In the genomic region with DNA sequence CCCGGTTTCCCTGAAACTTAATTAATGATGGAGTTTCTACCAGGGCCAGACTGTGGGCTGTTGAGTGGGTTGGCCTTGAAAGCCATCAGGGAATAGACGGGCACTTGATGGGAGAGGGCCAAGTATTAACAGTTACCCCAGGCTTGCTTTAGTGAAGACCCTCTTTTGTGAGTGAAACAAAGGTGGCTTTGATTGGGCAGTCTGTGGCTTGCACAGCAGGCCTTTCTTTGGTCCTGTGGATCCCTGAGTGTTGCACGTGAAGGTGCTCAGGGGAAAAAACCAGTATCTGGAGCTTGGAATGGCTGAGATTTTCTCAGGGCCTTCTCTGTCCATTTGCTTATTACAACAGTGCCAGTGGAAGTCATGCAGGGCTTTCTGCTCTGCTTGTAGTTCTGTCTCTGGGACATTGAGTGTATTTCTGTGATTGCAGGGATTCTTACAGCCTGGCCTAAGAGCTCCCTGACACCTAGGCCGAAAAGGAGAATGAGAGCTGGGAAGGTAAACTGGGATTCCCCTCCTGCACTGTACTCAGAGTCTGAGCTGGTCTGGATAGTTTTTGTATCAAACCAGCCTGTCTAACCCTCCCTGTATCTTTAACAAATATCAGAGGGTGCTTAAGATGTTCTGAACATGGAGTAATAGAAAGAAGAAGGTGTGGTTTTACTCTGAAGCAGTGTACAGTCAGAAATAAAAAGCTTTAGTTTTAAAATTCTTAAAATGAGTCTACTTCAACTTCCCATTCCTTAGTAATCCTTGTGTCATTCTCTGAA, we compare ENCODE assay signal across 18 cellular contexts.
"Had no signal": no experiment of that assay in that cellular context is flagged by ENCODE, and none has a peak within 500 bp of the region (broad histone marks: within the 10 kb centered on the region; RNA-seq: fewer than 3 reads in every experiment).

No MANE protein-coding gene starts in this region.

- H3K27ac ChIP-seq: foreskin keratinocyte, transverse colon, uterus had no signal

- DNase-seq: activated CD4-positive, alpha-beta memory T cell treated with anti-CD3 and anti-CD28 coated beads for 36 hours; activated effector memory CD4-positive, alpha-beta T cell treated with Interleukin-2 at 50 U/mL for 16 hours; activated naive CD4-positive, alpha-beta T cell treated with anti-CD3 and anti-CD28 coated beads, Interleukin-2, amount 10 ng/mL, durations not matched to agents 7 days and 5 days; activated T-cell treated with anti-CD3 and anti-CD28 coated beads, Interleukin-2, amount 50 U/mL, for 48 hours; cortex of kidney; foreskin keratinocyte; hypothalamus; left cardiac atrium; occipital lobe; stimulated activated CD4-positive, alpha-beta T cell treated with anti-CD3 and anti-CD28 coated beads, Interleukin-15, amount 100 ng/mL, for 24 hours; stomach; T-helper 1 cell; transverse colon; uterus had no signal

- H3K9me3 ChIP-seq: stomach, transverse colon, uterus had no signal

- ATAC-seq: foreskin keratinocyte; sciatic nerve; stimulated activated memory B cell treated with anti-CD40 and anti-IgM and Interleukin-4, amounts not matched to agents 10 μg/mL and 1 μg/mL and 100 μg/mL, for 72 hours; WTC11 had no signal

- H3K4me2 ChIP-seq: smooth muscle cell had no signal

- H3K27me3 ChIP-seq: foreskin keratinocyte, stomach, transverse colon, uterus had no signal

- H3K4me1 ChIP-seq: foreskin keratinocyte, uterus had no signal

- H3K4me3 ChIP-seq: smooth muscle cell, stomach, transverse colon, uterus had no signal

- H3K36me3 ChIP-seq: transverse colon, uterus had no signal
